ENCODE assay signal across 24 cellular contexts in the genomic region with DNA sequence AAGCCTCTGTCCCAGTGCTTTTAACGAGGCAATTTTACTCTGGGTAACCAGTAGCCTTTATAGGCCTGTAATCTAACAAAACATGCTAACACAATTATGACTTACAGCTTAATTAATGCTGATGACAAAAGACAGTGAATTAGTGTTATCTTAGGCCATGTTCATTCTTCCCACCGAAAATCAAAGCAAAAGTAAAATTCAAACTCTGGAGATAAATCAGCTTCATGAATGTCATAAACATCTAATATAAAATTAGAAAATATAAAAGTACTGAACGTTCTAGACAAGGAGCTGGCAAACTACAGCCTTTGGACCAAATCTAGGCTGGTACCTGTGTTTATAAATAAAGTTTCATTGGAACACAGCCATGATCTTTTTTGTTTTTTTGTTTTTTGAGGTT. TPM values are rescaled to one million over a fixed set of nuclear protein-coding genes. Genes with fewer than 3 reads are reported as not detected.
"Had no signal": no experiment of that assay in that cellular context is flagged by ENCODE, and none has a peak within 500 bp of the region (broad histone marks: within the 10 kb centered on the region; RNA-seq: fewer than 3 reads in every experiment).

No MANE protein-coding gene starts in this region.

- H3K27me3 ChIP-seq: colonic mucosa, esophagus squamous epithelium, gastrocnemius medialis, left lung had no signal

- FAIRE-seq: endothelial cell of umbilical vein, islet of Langerhans, keratinocyte had no signal

- H3K4me3 ChIP-seq: colonic mucosa, esophagus squamous epithelium, gastrocnemius medialis, heart right ventricle, left lung, lower lobe of right lung had no signal

- H3K9me3 ChIP-seq: colonic mucosa, esophagus squamous epithelium, gastrocnemius medialis had no signal

- DNase-seq: colonic mucosa; cortex of kidney; effector CD8-positive, alpha-beta T cell; effector memory CD8-positive, alpha-beta T cell; endodermal cell; esophagus squamous epithelium; foreskin fibroblast; foreskin melanocyte; gastrocnemius medialis; glutamatergic neuron; head of caudate nucleus; heart right ventricle; hippocampal formation; left cardiac atrium; left lung; left ventricle myocardium superior; lower lobe of right lung; mesenchymal stem cell had no signal

- ATAC-seq: effector memory CD8-positive, alpha-beta T cell; gastrocnemius medialis; heart right ventricle; left cardiac atrium; left lung; left ventricle myocardium superior; lower lobe of right lung had no signal

- H3K27ac ChIP-seq: colonic mucosa, esophagus squamous epithelium, gastrocnemius medialis, heart right ventricle, left lung, lower lobe of right lung had no signal

- H3K4me1 ChIP-seq: colonic mucosa, esophagus squamous epithelium, gastrocnemius medialis, heart right ventricle, left lung, lower lobe of right lung had no signal

- H3K36me3 ChIP-seq: colonic mucosa, esophagus squamous epithelium, gastrocnemius medialis, heart right ventricle, left lung, lower lobe of right lung had no signal

RNA-seq across cellular contexts. Expression of a gene that starts 18.6 kb away (rescaled TPM):
- total RNA-seq: epithelial cell of proximal tubule, kidney epithelial cell, mononuclear cell had no signal
